Comparison of ENCODE assay signal across 8 cellular contexts in the genomic region with DNA sequence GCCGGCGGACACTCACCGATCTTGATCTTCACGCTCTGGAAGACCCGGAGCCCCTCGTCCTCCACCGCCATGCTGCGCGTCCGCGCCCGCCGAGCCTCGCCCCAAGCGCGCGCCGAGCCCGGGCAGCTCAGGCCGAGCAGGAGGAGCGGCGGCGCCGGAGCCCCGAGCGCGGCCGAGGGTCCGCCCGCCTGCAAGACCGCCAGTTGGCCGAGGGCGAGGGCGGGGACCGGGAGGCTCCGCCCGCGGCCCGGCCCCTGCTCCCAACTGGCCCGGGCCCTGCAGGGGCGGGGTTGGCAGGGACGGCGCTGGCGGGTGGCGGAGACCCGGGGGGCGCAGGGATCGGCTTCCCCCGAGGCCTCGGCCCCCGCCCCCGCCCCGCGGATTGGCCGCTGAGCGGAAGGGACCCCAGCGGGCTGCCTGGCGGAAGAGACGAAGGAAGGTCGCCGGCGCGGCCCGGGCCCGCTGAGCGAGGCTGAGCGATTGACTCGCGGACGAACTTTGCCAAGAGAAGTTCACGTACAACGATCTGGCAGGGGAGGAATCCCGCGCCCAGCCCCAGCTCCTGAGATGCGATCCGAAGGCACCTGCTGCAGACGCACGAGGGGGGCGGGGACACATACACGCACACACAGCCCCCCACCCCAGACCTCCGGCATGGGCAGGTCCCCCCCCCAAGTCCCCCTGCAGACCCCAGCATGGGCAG. TPM values are rescaled to one million over a fixed set of nuclear protein-coding genes. Genes with fewer than 3 reads are reported as not detected.
DNase-seq lines count a peak whose midpoint lies in the region; ATAC-seq and TF ChIP-seq lines count a peak whose summit lies in the region.

TSS of gene RASA3 (minus strand) at position 205 of the 703 bp plus-strand sequence. CDS start at position 71, 134 bp downstream.

- H3K4me3 Mint-ChIP-seq in activated naive CD4-positive, alpha-beta T cell treated with anti-CD3 and anti-CD28 coated beads, Interleukin-2, amount 10 ng/mL, durations not matched to agents 7 days and 5 days, result peak within 1 kb of the TSS; percentile 99
- peak within 1 kb of the TSS; percentile 98 for H3K4me3 Mint-ChIP-seq in natural killer cell

- no peaks in the 10 kb centered on the region for H3K9me3 ChIP-seq in Panc1 (ENCODE audit: control insufficient read depth, insufficient read depth, low read depth, low read length)

- intact Hi-C loops in Panc1 (cut with micrococcal nuclease; ENCODE audit: unreplicated experiment) (no loop called here), natural killer cell (cut with micrococcal nuclease) (loop anchor here (2.0 kb wide), 1 partner anchor 94 kb away; no protein-coding TSS in a partner anchor)

- no peak for TF ChIP-seq CTCF in Panc1 (IDR thresholded peaks at IDR 0.05)
- TF ChIP-seq CTCF in foreskin keratinocyte (conservative IDR thresholded peaks at IDR 0.05), result no peak
- no peak for TF ChIP-seq CTCF in natural killer cell (IDR thresholded peaks at IDR 0.05)

- peaks cover 32% of the 10 kb centered on the region for H3K4me1 ChIP-seq in Panc1 (ENCODE audit: control insufficient read depth, insufficient read depth, low read length)
- H3K4me1 ChIP-seq in foreskin keratinocyte, result peaks cover 4% of the 10 kb centered on the region

- peaks cover 61% of the 10 kb centered on the region for H3K4me1 Mint-ChIP-seq in activated naive CD4-positive, alpha-beta T cell treated with anti-CD3 and anti-CD28 coated beads, Interleukin-2, amount 10 ng/mL, durations not matched to agents 7 days and 5 days
- H3K4me1 Mint-ChIP-seq in natural killer cell, result peaks cover 53 to 66% of the 10 kb centered on the region in 2 donors

- POLR2A ChIA-PET in Panc1 (lab: Charles Lee), result no interaction called here

- peak within 1 kb of the TSS; percentile 81 to 85 for H3K4me3 ChIP-seq in Panc1 (ENCODE audit: low read depth in 2 of 2, low read length in 2 of 2)

- H3K27me3 ChIP-seq in Panc1 (ENCODE audit: control insufficient read depth, insufficient read depth, low read length) (no peaks in the 10 kb centered on the region), foreskin keratinocyte (no peaks in the 10 kb centered on the region)

- in situ Hi-C loops in Caki2 (cut with HindIII; ENCODE audit: low pct_unique_long_range_greater_than_20kb, low sequenced_read_pairs), result no loop called here
- in situ Hi-C loops in Panc1 (cut with HindIII; ENCODE audit: low pct_unique_long_range_greater_than_20kb, low sequenced_read_pairs), result no loop called here

- DNase-seq in Caki2 (ENCODE audit: low read depth) (peak; percentile 64), Panc1 (ENCODE audit: low read depth, low spot score) (no peak), foreskin keratinocyte (peak in 1 of 2 donors; percentile 19), natural killer cell (peak; percentile 63), ureter (ENCODE audit: low spot score) (peak; percentile 76)
- DNase-seq in activated naive CD4-positive, alpha-beta T cell treated with anti-CD3 and anti-CD28 coated beads, Interleukin-2, amount 10 ng/mL, durations not matched to agents 7 days and 5 days, result peak; percentile 78

- H3K27ac ChIP-seq in Panc1 (ENCODE audit: low read length), result peak within 1 kb of the TSS; percentile 95
- no peak within 1 kb of the TSS for H3K27ac ChIP-seq in foreskin keratinocyte

- CTCF ChIA-PET in Panc1 (lab: Charles Lee), result no interaction called here
- CTCF ChIA-PET in activated naive CD4-positive, alpha-beta T cell treated with anti-CD3 and anti-CD28 coated beads, Interleukin-2, amount 10 ng/mL, durations not matched to agents 7 days and 5 days (lab: Charles Lee), result no interaction called here

- no TSS peak for BruUV-seq in Panc1 (replicated peaks; lab: Mats Ljungman, UMichigan)

- peaks cover 22% of the 10 kb centered on the region for H3K27me3 Mint-ChIP-seq in activated naive CD4-positive, alpha-beta T cell treated with anti-CD3 and anti-CD28 coated beads, Interleukin-2, amount 10 ng/mL, durations not matched to agents 7 days and 5 days
- no peaks in the 10 kb centered on the region for H3K27me3 Mint-ChIP-seq in natural killer cell (ENCODE audit: low read depth in 2 of 2)

- H3K9me3 Mint-ChIP-seq in activated naive CD4-positive, alpha-beta T cell treated with anti-CD3 and anti-CD28 coated beads, Interleukin-2, amount 10 ng/mL, durations not matched to agents 7 days and 5 days, result no peaks in the 10 kb centered on the region
- H3K9me3 Mint-ChIP-seq in natural killer cell, result no peaks in the 10 kb centered on the region

- peak within 1 kb of the TSS; percentile 97 for H3K27ac Mint-ChIP-seq in activated naive CD4-positive, alpha-beta T cell treated with anti-CD3 and anti-CD28 coated beads, Interleukin-2, amount 10 ng/mL, durations not matched to agents 7 days and 5 days
- H3K27ac Mint-ChIP-seq in natural killer cell, result peak within 1 kb of the TSS; percentile 91 to 92

- ATAC-seq in GM19455 (IDR thresholded peaks at IDR 0.05; ENCODE audit: unreplicated experiment), result peak; percentile 64
- ATAC-seq in HG03521 (IDR thresholded peaks at IDR 0.05; ENCODE audit: unreplicated experiment), result peak; percentile 65
- peak; percentile 83 for ATAC-seq in Panc1
- peak; percentile 65 for ATAC-seq in foreskin keratinocyte
- peak; percentile 51 to 72 (median 64) for ATAC-seq in natural killer cell

- H3K36me3 ChIP-seq in Panc1 (ENCODE audit: control insufficient read depth, insufficient read depth, low read length), result no peaks in the 10 kb centered on the region

- H3K36me3 Mint-ChIP-seq in activated naive CD4-positive, alpha-beta T cell treated with anti-CD3 and anti-CD28 coated beads, Interleukin-2, amount 10 ng/mL, durations not matched to agents 7 days and 5 days, result peaks cover 39% of the 10 kb centered on the region
- peaks cover 11% of the 10 kb centered on the region for H3K36me3 Mint-ChIP-seq in natural killer cell

RNA-seq across cellular contexts. Expression of gene RASA3, which starts in this region (rescaled TPM):
- 11.4 and 11.5 TPM in 2 replicates for total RNA-seq in Caki2 (2014; rRNA removed; shearing (Covaris generic); ENCODE audit: low replicate concordance)
- total RNA-seq in Panc1 (2021; ENCODE audit: unreplicated experiment) (33.7 TPM), foreskin keratinocyte (7.7 and 9.2 TPM in 2 replicates), natural killer cell (100 to 1,000 TPM; 252 to 277 (median 274) TPM), ureter (22.4 TPM)
- 38.4 TPM for polyA plus RNA-seq in Panc1 (2012; ENCODE audit: insufficient read length)
- 4.1 and 4.8 TPM in 2 replicates for polyA plus RNA-seq in foreskin keratinocyte
